ENCODE assay signal across 1 cellular context in genomic region chr6:13702809-13703302, GRCh38.
TF ChIP-seq lines count a peak whose summit lies in the region.

No MANE protein-coding gene starts in this region.

TF ChIP-seq in K562, 482 proteins besides CTCF, POLR2A, EP300 and RAD21 (continued from another document and continues in another):
- no peak for TF ChIP-seq ZNF318 (IDR thresholded peaks at IDR 0.05; ENCODE audit: borderline replicate concordance in 1 of 2, low read depth in 1 of 2)
- TF ChIP-seq TGIF2 (CRISPR knock-in tag; IDR thresholded peaks at IDR 0.05): no peak
- no peak for TF ChIP-seq ZNF79 (CRISPR knock-in tag; IDR thresholded peaks at IDR 0.05; ENCODE audit: low read depth)
- TF ChIP-seq, protein P1, sequence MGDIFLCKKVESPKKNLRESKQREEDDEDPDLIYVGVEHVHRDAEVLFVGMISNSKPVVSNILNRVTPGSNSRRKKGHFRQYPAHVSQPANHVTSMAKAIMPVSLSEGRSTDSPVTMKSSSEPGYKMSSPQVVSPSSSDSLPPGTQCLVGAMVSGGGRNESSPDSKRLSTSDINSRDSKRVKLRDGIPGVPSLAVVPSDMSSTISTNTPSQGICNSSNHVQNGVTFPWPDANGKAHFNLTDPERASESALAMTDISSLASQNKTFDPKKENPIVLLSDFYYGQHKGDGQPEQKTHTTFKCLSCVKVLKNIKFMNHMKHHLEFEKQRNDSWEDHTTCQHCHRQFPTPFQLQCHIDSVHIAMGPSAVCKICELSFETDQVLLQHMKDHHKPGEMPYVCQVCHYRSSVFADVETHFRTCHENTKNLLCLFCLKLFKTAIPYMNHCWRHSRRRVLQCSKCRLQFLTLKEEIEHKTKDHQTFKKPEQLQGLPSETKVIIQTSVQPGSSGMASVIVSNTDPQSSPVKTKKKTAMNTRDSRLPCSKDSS (IDR thresholded peaks at IDR 0.05; ENCODE audit: low read depth, partially characterized antibody): no peak
- TF ChIP-seq RUNX1 (IDR thresholded peaks at IDR 0.05; ENCODE audit: low read depth): no peak
- no peak for TF ChIP-seq EWSR1 (IDR thresholded peaks at IDR 0.05; ENCODE audit: borderline replicate concordance, low read depth, partially characterized antibody)
- peak; percentile 46 for TF ChIP-seq ELF1 (tag; IDR thresholded peaks at IDR 0.05)
- no peak for TF ChIP-seq ZNF57 (CRISPR knock-in tag; IDR thresholded peaks at IDR 0.05)
- TF ChIP-seq HLTF (IDR thresholded peaks at IDR 0.05): 0 out of 2 replicates have a peak, but pooled peaks have one; percentile 45
- TF ChIP-seq, protein P2, sequence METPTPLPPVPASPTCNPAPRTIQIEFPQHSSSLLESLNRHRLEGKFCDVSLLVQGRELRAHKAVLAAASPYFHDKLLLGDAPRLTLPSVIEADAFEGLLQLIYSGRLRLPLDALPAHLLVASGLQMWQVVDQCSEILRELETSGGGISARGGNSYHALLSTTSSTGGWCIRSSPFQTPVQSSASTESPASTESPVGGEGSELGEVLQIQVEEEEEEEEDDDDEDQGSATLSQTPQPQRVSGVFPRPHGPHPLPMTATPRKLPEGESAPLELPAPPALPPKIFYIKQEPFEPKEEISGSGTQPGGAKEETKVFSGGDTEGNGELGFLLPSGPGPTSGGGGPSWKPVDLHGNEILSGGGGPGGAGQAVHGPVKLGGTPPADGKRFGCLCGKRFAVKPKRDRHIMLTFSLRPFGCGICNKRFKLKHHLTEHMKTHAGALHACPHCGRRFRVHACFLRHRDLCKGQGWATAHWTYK (CRISPR knock-in tag; IDR thresholded peaks at IDR 0.05): peak; percentile 19; the same call in 1 of the 2 replicates
- TF ChIP-seq ELF2 (CRISPR knock-in tag; IDR thresholded peaks at IDR 0.05): peak; percentile 59; the same call in 1 of the 2 replicates
- TF ChIP-seq DMBX1 (CRISPR knock-in tag; IDR thresholded peaks at IDR 0.05; ENCODE audit: borderline replicate concordance): no peak; the same call in 1 of the 2 replicates
- no peak for TF ChIP-seq ZNF384 (IDR thresholded peaks at IDR 0.05; ENCODE audit: low read depth, low read length)
- peak; percentile 13; the same call in 1 of the 2 replicates for TF ChIP-seq JUND (IDR thresholded peaks at IDR 0.05; ENCODE audit: borderline replicate concordance, low read depth, low read length)
- TF ChIP-seq JUND (tag; IDR thresholded peaks at IDR 0.05; ENCODE audit: borderline replicate concordance, low read depth, low read length): peak; percentile 61; the same call in 1 of the 3 replicates
- TF ChIP-seq SMAD1 (IDR thresholded peaks at IDR 0.05; ENCODE audit: low read depth, low read length, partially characterized antibody): no peak
- TF ChIP-seq, protein P3, sequence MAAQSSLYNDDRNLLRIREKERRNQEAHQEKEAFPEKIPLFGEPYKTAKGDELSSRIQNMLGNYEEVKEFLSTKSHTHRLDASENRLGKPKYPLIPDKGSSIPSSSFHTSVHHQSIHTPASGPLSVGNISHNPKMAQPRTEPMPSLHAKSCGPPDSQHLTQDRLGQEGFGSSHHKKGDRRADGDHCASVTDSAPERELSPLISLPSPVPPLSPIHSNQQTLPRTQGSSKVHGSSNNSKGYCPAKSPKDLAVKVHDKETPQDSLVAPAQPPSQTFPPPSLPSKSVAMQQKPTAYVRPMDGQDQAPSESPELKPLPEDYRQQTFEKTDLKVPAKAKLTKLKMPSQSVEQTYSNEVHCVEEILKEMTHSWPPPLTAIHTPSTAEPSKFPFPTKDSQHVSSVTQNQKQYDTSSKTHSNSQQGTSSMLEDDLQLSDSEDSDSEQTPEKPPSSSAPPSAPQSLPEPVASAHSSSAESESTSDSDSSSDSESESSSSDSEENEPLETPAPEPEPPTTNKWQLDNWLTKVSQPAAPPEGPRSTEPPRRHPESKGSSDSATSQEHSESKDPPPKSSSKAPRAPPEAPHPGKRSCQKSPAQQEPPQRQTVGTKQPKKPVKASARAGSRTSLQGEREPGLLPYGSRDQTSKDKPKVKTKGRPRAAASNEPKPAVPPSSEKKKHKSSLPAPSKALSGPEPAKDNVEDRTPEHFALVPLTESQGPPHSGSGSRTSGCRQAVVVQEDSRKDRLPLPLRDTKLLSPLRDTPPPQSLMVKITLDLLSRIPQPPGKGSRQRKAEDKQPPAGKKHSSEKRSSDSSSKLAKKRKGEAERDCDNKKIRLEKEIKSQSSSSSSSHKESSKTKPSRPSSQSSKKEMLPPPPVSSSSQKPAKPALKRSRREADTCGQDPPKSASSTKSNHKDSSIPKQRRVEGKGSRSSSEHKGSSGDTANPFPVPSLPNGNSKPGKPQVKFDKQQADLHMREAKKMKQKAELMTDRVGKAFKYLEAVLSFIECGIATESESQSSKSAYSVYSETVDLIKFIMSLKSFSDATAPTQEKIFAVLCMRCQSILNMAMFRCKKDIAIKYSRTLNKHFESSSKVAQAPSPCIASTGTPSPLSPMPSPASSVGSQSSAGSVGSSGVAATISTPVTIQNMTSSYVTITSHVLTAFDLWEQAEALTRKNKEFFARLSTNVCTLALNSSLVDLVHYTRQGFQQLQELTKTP (IDR thresholded peaks at IDR 0.05; ENCODE audit: low read depth in 1 of 2, partially characterized antibody in 2 of 2): peak in 1 of 2 experiments; percentile 24
- no peak for TF ChIP-seq OTX1 (CRISPR knock-in tag; IDR thresholded peaks at IDR 0.05)
- TF ChIP-seq, protein P4, sequence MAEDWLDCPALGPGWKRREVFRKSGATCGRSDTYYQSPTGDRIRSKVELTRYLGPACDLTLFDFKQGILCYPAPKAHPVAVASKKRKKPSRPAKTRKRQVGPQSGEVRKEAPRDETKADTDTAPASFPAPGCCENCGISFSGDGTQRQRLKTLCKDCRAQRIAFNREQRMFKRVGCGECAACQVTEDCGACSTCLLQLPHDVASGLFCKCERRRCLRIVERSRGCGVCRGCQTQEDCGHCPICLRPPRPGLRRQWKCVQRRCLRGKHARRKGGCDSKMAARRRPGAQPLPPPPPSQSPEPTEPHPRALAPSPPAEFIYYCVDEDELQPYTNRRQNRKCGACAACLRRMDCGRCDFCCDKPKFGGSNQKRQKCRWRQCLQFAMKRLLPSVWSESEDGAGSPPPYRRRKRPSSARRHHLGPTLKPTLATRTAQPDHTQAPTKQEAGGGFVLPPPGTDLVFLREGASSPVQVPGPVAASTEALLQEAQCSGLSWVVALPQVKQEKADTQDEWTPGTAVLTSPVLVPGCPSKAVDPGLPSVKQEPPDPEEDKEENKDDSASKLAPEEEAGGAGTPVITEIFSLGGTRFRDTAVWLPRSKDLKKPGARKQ (CRISPR knock-in tag; IDR thresholded peaks at IDR 0.05): no peak
- peak; percentile 30 for TF ChIP-seq MEIS2 (IDR thresholded peaks at IDR 0.05; ENCODE audit: partially characterized antibody)
- TF ChIP-seq ZBTB17 (CRISPR knock-in tag; IDR thresholded peaks at IDR 0.05): no peak; the same call in 1 of the 2 replicates
- TF ChIP-seq MEF2A (IDR thresholded peaks at IDR 0.05; ENCODE audit: control insufficient read depth, low read depth, low read length): no peak
- TF ChIP-seq, protein P5, sequence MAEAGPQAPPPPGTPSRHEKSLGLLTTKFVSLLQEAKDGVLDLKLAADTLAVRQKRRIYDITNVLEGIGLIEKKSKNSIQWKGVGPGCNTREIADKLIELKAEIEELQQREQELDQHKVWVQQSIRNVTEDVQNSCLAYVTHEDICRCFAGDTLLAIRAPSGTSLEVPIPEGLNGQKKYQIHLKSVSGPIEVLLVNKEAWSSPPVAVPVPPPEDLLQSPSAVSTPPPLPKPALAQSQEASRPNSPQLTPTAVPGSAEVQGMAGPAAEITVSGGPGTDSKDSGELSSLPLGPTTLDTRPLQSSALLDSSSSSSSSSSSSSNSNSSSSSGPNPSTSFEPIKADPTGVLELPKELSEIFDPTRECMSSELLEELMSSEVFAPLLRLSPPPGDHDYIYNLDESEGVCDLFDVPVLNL (CRISPR knock-in tag; IDR thresholded peaks at IDR 0.05; ENCODE audit: low read depth): no peak
- TF ChIP-seq SETDB1 (IDR thresholded peaks at IDR 0.05; ENCODE audit: low read length): no peak
- no peak for TF ChIP-seq USF1 (CRISPR knock-in tag; IDR thresholded peaks at IDR 0.05)
- TF ChIP-seq ZNF316 (IDR thresholded peaks at IDR 0.05): no peak
- TF ChIP-seq SMAD2 (IDR thresholded peaks at IDR 0.05; ENCODE audit: low read depth, low read length): no peak
- no peak for TF ChIP-seq GATAD2B (IDR thresholded peaks at IDR 0.05; ENCODE audit: borderline replicate concordance)
- TF ChIP-seq, protein P6, sequence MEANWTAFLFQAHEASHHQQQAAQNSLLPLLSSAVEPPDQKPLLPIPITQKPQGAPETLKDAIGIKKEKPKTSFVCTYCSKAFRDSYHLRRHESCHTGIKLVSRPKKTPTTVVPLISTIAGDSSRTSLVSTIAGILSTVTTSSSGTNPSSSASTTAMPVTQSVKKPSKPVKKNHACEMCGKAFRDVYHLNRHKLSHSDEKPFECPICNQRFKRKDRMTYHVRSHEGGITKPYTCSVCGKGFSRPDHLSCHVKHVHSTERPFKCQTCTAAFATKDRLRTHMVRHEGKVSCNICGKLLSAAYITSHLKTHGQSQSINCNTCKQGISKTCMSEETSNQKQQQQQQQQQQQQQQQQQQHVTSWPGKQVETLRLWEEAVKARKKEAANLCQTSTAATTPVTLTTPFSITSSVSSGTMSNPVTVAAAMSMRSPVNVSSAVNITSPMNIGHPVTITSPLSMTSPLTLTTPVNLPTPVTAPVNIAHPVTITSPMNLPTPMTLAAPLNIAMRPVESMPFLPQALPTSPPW (CRISPR knock-in tag; IDR thresholded peaks at IDR 0.05): peak; percentile 33; the same call in 1 of the 2 replicates
- TF ChIP-seq XRCC4 (IDR thresholded peaks at IDR 0.05; ENCODE audit: extremely low read depth, insufficient read depth, insufficient read length): no peak
- no peak for TF ChIP-seq HNRNPL (IDR thresholded peaks at IDR 0.05; ENCODE audit: low read depth, low read length)
- no peak for TF ChIP-seq EP400 (IDR thresholded peaks at IDR 0.05)
- peak; percentile 66; the same call in 1 of the 2 replicates for TF ChIP-seq SMARCC2 (IDR thresholded peaks at IDR 0.05; ENCODE audit: low read depth)
- no peak for TF ChIP-seq ZNF583 (CRISPR knock-in tag; IDR thresholded peaks at IDR 0.05)
- TF ChIP-seq, protein P7, sequence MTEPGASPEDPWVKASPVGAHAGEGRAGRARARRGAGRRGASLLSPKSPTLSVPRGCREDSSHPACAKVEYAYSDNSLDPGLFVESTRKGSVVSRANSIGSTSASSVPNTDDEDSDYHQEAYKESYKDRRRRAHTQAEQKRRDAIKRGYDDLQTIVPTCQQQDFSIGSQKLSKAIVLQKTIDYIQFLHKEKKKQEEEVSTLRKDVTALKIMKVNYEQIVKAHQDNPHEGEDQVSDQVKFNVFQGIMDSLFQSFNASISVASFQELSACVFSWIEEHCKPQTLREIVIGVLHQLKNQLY (CRISPR knock-in tag; conservative IDR thresholded peaks at IDR 0.05): 0 out of 4 replicates have a peak, but pooled peaks of 1 of the 2 experiments have one; percentile 59
- TF ChIP-seq, protein P8, sequence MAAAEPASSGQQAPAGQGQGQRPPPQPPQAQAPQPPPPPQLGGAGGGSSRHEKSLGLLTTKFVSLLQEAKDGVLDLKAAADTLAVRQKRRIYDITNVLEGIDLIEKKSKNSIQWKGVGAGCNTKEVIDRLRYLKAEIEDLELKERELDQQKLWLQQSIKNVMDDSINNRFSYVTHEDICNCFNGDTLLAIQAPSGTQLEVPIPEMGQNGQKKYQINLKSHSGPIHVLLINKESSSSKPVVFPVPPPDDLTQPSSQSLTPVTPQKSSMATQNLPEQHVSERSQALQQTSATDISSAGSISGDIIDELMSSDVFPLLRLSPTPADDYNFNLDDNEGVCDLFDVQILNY (CRISPR knock-in tag; IDR thresholded peaks at IDR 0.05): no peak
- no peak for TF ChIP-seq LARP7 (IDR thresholded peaks at IDR 0.05)
- TF ChIP-seq TARDBP (IDR thresholded peaks at IDR 0.05): no peak
